Comparison of ENCODE assay signal across 9 cellular contexts in genomic region chr1:181101581-181102226, GRCh38. TPM values are rescaled to one million over a fixed set of nuclear protein-coding genes. Genes with fewer than 3 reads are reported as not detected.
DNase-seq lines count a peak whose midpoint lies in the region; ATAC-seq, FAIRE-seq and TF ChIP-seq lines count a peak whose summit lies in the region.
"Had no signal": no experiment of that assay in that cellular context is flagged by ENCODE, and none has a peak within 500 bp of the region (broad histone marks: within the 10 kb centered on the region; RNA-seq: fewer than 3 reads in every experiment).

No MANE protein-coding gene starts in this region.

- peak overlapping the region; percentile 78 for H3K18ac ChIP-seq in neuronal stem cell (ENCODE audit: low read length)

- H4K91ac ChIP-seq in neuronal stem cell (ENCODE audit: low read depth, low read length, poor library complexity) = no peak overlapping the region

- H3K14ac ChIP-seq in neuronal stem cell (ENCODE audit: low read length) = no peak overlapping the region

- no peak overlapping the region for H3K9ac ChIP-seq in neuronal stem cell (ENCODE audit: low read depth, low read length, poor library complexity)

- no peaks in the 10 kb centered on the region for H3K27me3 ChIP-seq in neuronal stem cell (ENCODE audit: control insufficient read depth in 3 of 3, insufficient read depth in 3 of 3, low read depth in 1 of 3, low read length in 3 of 3)
- H3K27me3 ChIP-seq in heart left ventricle = no peaks in the 10 kb centered on the region

- H3K9me3 ChIP-seq in neuronal stem cell (replicated peaks in 1 of 2; ENCODE audit: control insufficient read depth in 2 of 2, insufficient read depth in 1 of 2, low read depth in 1 of 2, low read length in 2 of 2) (no peaks in the 10 kb centered on the region), heart left ventricle (no peaks in the 10 kb centered on the region)

- H3K36me3 Mint-ChIP-seq in MCF 10A (ENCODE audit: insufficient read depth, unreplicated experiment) = no peaks in the 10 kb centered on the region

- FAIRE-seq in H54 (lab: Jason Lieb, UNC) = no peak
- FAIRE-seq: colon had no signal

- peak overlapping the region; percentile 54 for H2AFZ ChIP-seq in neuronal stem cell (ENCODE audit: low read length)

- H2BK12ac ChIP-seq in neuronal stem cell (ENCODE audit: low read length) = no peak overlapping the region

- H2BK120ac ChIP-seq in neuronal stem cell (ENCODE audit: low read depth, low read length) = no peak overlapping the region

- intact Hi-C loops in MCF 10A (cut with micrococcal nuclease) (no loop called here), heart left ventricle (cut with DNase I) (loop anchor here in 1 of 10 donors (5.0 kb wide), 1 partner anchor 599 kb away; the partner anchor contains the start of gene ACBD6), left ventricle myocardium superior (cut with micrococcal nuclease) (no loop called here)

- CTCF ChIA-PET in MCF 10A (lab: Yijun Ruan, JAX) = interaction anchor here (1.6 to 14.1 kb wide), 3 partner anchors 11 to 64 kb away, joined by 5 to 198 read pairs (median 15); no protein-coding TSS in a partner anchor

- H3K27me3 Mint-ChIP-seq in MCF 10A (ENCODE audit: insufficient read depth, unreplicated experiment) = no peaks in the 10 kb centered on the region

- WGBS in neuronal stem cell (ENCODE audit: extremely low coverage in 2 of 2, insufficient read length in 2 of 2, insufficient replicate concordance in 1 of 2), 2 donors = no CpG with 5 or more reads among the region's 9 CpGs
- WGBS in heart left ventricle, 4 donors = 63 to 73% (median 68%) methylated on average over 9 of the region's 9 CpGs

- TF ChIP-seq CTCF in MCF 10A (IDR thresholded peaks at IDR 0.05; ENCODE audit: unreplicated experiment) (no peak), heart left ventricle (IDR thresholded peaks at IDR 0.05) (no peak)

- H2BK5ac ChIP-seq in neuronal stem cell (ENCODE audit: low read length) = no peak overlapping the region

- H3K27ac ChIP-seq in neuronal stem cell (replicated peaks; ENCODE audit: low read length) (peak overlapping the region; percentile 55), heart left ventricle (peak overlapping the region in 2 of 12 donors; percentile 11 to 52)

- peak overlapping the region; percentile 72 for H3K27ac Mint-ChIP-seq in MCF 10A (ENCODE audit: low read depth, unreplicated experiment)

- H3K4ac ChIP-seq in neuronal stem cell (ENCODE audit: low read length) = no peak overlapping the region

- no peak overlapping the region for H3K4me3 ChIP-seq in neuronal stem cell (ENCODE audit: low read length in 2 of 2)
- H3K4me3 ChIP-seq in heart left ventricle = no peak overlapping the region

- H3K4me2 ChIP-seq in neuronal stem cell (ENCODE audit: insufficient read depth, low read length, poor library complexity, severe bottlenecking) = peak overlapping the region; percentile 50

- no peak overlapping the region for H2AK5ac ChIP-seq in neuronal stem cell (ENCODE audit: low read depth, low read length)

- BruUV-seq in MCF 10A (replicated peaks; lab: Mats Ljungman, UMichigan) = no TSS peak

- H3K23ac ChIP-seq in neuronal stem cell (ENCODE audit: low read depth, low read length, poor library complexity) = no peak overlapping the region

- no peak for TF ChIP-seq POLR2A in H54 (IDR thresholded peaks at IDR 0.05; ENCODE audit: low read depth, low read length)
- TF ChIP-seq POLR2A in heart left ventricle (IDR thresholded peaks at IDR 0.05) = no peak

- POLR2A ChIA-PET in MCF 10A (lab: Yijun Ruan, JAX) = interaction anchor here (2.3 to 38.3 kb wide), 5 partner anchors 4 to 79 kb away, joined by 7 to 1402 read pairs (median 1371); partner anchors contain the start of genes IER5, MR1 and STX6

- H3K4me1 ChIP-seq in neuronal stem cell (ENCODE audit: control insufficient read depth in 2 of 2, insufficient read depth in 1 of 2, low read depth in 1 of 2, low read length in 2 of 2) (peaks cover 41 to 50% of the 10 kb centered on the region in 2 donors), heart left ventricle (peaks cover 3 to 81% (median 47%) of the 10 kb centered on the region in 12 donors)

- peak; percentile 85 for DNase-seq in H54 (ENCODE audit: insufficient read length, low spot score)
- peak; percentile 77 for DNase-seq in NCI-H2227 (lab: John Stamatoyannopoulos, UW; ENCODE audit: unreplicated experiment)
- peak; percentile 84 for DNase-seq in MCF 10A (ENCODE audit: unreplicated experiment)
- DNase-seq in neuronal stem cell (ENCODE audit: low spot score) = no peak
- no peak for DNase-seq in activated effector memory CD4-positive, alpha-beta T cell treated with anti-CD3 and anti-CD28 coated beads, Interleukin-2, amount 50 U/mL, for 16 hours
- DNase-seq in heart left ventricle = no peak
- DNase-seq in left ventricle myocardium superior = no peak

- H4K8ac ChIP-seq in neuronal stem cell (ENCODE audit: low read depth, low read length) = no peak overlapping the region

- H3K79me1 ChIP-seq in neuronal stem cell (ENCODE audit: low read depth, low read length) = no peaks in the 10 kb centered on the region

- ATAC-seq in heart left ventricle (no peak), left ventricle myocardium superior (no peak), GM21723 (IDR thresholded peaks at IDR 0.05; ENCODE audit: unreplicated experiment) (no peak)

- H3K4me1 Mint-ChIP-seq in MCF 10A (ENCODE audit: insufficient read depth, unreplicated experiment) = peaks cover 63% of the 10 kb centered on the region

- H2BK15ac ChIP-seq in neuronal stem cell (ENCODE audit: low read length) = no peak overlapping the region

- H3K36me3 ChIP-seq in neuronal stem cell (replicated peaks in 1 of 2; ENCODE audit: control insufficient read depth in 2 of 2, insufficient read depth in 2 of 2, low read length in 2 of 2) (no peaks in the 10 kb centered on the region), heart left ventricle (no peaks in the 10 kb centered on the region)

- H3K4me3 Mint-ChIP-seq in MCF 10A (ENCODE audit: unreplicated experiment) = no peak overlapping the region

- H3K9me3 Mint-ChIP-seq in MCF 10A (ENCODE audit: unreplicated experiment) = no peaks in the 10 kb centered on the region

RNA-seq across cellular contexts. Expression of gene IER5, which starts 13.2 kb away (rescaled TPM):
- 47.5 and 49.5 TPM in 2 replicates for total RNA-seq in MCF 10A (2022)
- 11.5 TPM for polyA plus RNA-seq in neuronal stem cell (2013, experiment 1 of 2)
- 11.4 TPM for polyA plus RNA-seq in neuronal stem cell (2013, experiment 2 of 2)
- total RNA-seq in heart left ventricle = 10 to 100 TPM; 12.8 to 22.7 (median 18.4) TPM
- polyA plus RNA-seq in heart left ventricle = 10 to 100 TPM; 19.9 to 23.4 TPM
- total RNA-seq in left ventricle myocardium superior = 15.9 TPM

Comparison
In these comparisons a context has a peak if more than half of its experiments do, and no peak if none do; other contexts are left out.
1. DNase-seq: peak in H54 (single experiment), NCI-H2227 (single experiment) and MCF 10A (single experiment); none in neuronal stem cell (single experiment), activated effector memory CD4-positive, alpha-beta T cell treated with anti-CD3 and anti-CD28 coated beads, Interleukin-2, amount 50 U/mL, for 16 hours (single experiment), heart left ventricle (0 of 5) and left ventricle myocardium superior (single experiment).